ENCODE assay signal across 21 cellular contexts in genomic region chr11:66509131-66509561, GRCh38. TPM values are rescaled to one million over a fixed set of nuclear protein-coding genes. Genes with fewer than 3 reads are reported as not detected.
DNase-seq lines count a peak whose midpoint lies in the region; ATAC-seq and TF ChIP-seq lines count a peak whose summit lies in the region.
"Had no signal": no experiment of that assay in that cellular context is flagged by ENCODE, and none has a peak within 500 bp of the region (broad histone marks: within the 10 kb centered on the region; RNA-seq: fewer than 3 reads in every experiment).

No MANE protein-coding gene starts in this region.

- H3K4me3 ChIP-seq in right cardiac atrium (ENCODE audit: low read length): no peak overlapping the region
- H3K4me3 ChIP-seq in neural progenitor cell: no peak overlapping the region
- no peak overlapping the region for H3K4me3 ChIP-seq in Peyer's patch
- H3K4me3 ChIP-seq: adrenal gland, tibial nerve had no signal

- H3F3A ChIP-seq in neural progenitor cell (ENCODE audit: low read depth): no peaks in the 10 kb centered on the region

- H3K36me3 Mint-ChIP-seq in chondrocyte (ENCODE audit: low read depth) (peaks cover 7% of the 10 kb centered on the region), neural progenitor cell (peaks cover 2% of the 10 kb centered on the region)

- H3K9ac ChIP-seq in neural progenitor cell: no peak overlapping the region

- TF ChIP-seq CTCF in chondrocyte (IDR thresholded peaks at IDR 0.05): no peak
- TF ChIP-seq CTCF in neural progenitor cell (IDR thresholded peaks at IDR 0.05): no peak
- TF ChIP-seq CTCF in Peyer's patch (IDR thresholded peaks at IDR 0.05): no peak

- H3K4me1 ChIP-seq in right cardiac atrium (ENCODE audit: control insufficient read depth, insufficient read depth, low read length): peaks cover 1% of the 10 kb centered on the region
- H3K4me1 ChIP-seq in neural progenitor cell: peaks cover 10% of the 10 kb centered on the region
- peaks cover 0 to 11% (median 0%) of the 10 kb centered on the region in 4 donors for H3K4me1 ChIP-seq in Peyer's patch

- DNase-seq in left ventricle myocardium superior (peak; percentile 33), right cardiac atrium (no peak), RKO (ENCODE audit: low spot score) (peak; percentile 26), chondrocyte (ENCODE audit: low spot score) (no peak), neural progenitor cell (ENCODE audit: low spot score) (no peak), Peyer's patch (no peak), NCI-H345 (lab: John Stamatoyannopoulos, UW) (no peak)
- DNase-seq: CD8-positive, alpha-beta T cell; central memory CD4-positive, alpha-beta T cell; DMS79 treated with DMSO at 0.1 percent for 48 hours; left cardiac atrium; NCI-H2029 treated with DMSO at 0.1 percent for 48 hours; NCI-H526; SHP77; stimulated activated naive CD4-positive, alpha-beta T cell had no signal

- H3K9me3 ChIP-seq in right cardiac atrium (ENCODE audit: control insufficient read depth, low read length): no peaks in the 10 kb centered on the region
- H3K9me3 ChIP-seq in neural progenitor cell (ENCODE audit: low read depth): no peaks in the 10 kb centered on the region
- H3K9me3 ChIP-seq in Peyer's patch: no peaks in the 10 kb centered on the region
- H3K9me3 ChIP-seq: adrenal gland, tibial nerve had no signal

- H4K20me1 ChIP-seq in neural progenitor cell (ENCODE audit: low read depth): no peaks in the 10 kb centered on the region

- no peak for TF ChIP-seq POLR2A in Peyer's patch (IDR thresholded peaks at IDR 0.05)

- H2AFZ ChIP-seq in neural progenitor cell (replicated peaks): no peak overlapping the region

- H3K4me3 Mint-ChIP-seq in chondrocyte (ENCODE audit: unreplicated experiment) (no peak overlapping the region), neural progenitor cell (peak overlapping the region; percentile 13)
- H3K4me3 Mint-ChIP-seq: WTC11 had no signal

- no peaks in the 10 kb centered on the region for H3K27me3 Mint-ChIP-seq in chondrocyte (ENCODE audit: low read depth)
- H3K27me3 Mint-ChIP-seq in neural progenitor cell (ENCODE audit: insufficient read depth, low read depth): peaks cover 4% of the 10 kb centered on the region

- no peaks in the 10 kb centered on the region for H3K9me3 Mint-ChIP-seq in chondrocyte (ENCODE audit: low read depth)
- no peaks in the 10 kb centered on the region for H3K9me3 Mint-ChIP-seq in neural progenitor cell
- H3K9me3 Mint-ChIP-seq: CD8-positive, alpha-beta T cell; WTC11 had no signal

- intact Hi-C loops in left ventricle myocardium superior (cut with micrococcal nuclease) (no loop called here), right cardiac atrium (cut with DNase I) (no loop called here)

- 66% methylated on average over 7 of the region's 7 CpGs for WGBS in right cardiac atrium

- H3K27ac Mint-ChIP-seq in chondrocyte (ENCODE audit: unreplicated experiment) (peak overlapping the region; percentile 73), neural progenitor cell (no peak overlapping the region)
- H3K27ac Mint-ChIP-seq: CD8-positive, alpha-beta T cell; WTC11 had no signal

- no peak overlapping the region for H3K27ac ChIP-seq in right cardiac atrium (ENCODE audit: low read length)
- no peak overlapping the region for H3K27ac ChIP-seq in neural progenitor cell
- no peak overlapping the region for H3K27ac ChIP-seq in Peyer's patch
- H3K27ac ChIP-seq: adrenal gland, tibial nerve had no signal

- peaks cover 21% of the 10 kb centered on the region for H3K79me2 ChIP-seq in neural progenitor cell (ENCODE audit: low read depth)

- H3K4me1 Mint-ChIP-seq in chondrocyte (ENCODE audit: low read depth): peaks cover 12% of the 10 kb centered on the region
- peaks cover 14% of the 10 kb centered on the region for H3K4me1 Mint-ChIP-seq in neural progenitor cell

- H3K36me3 ChIP-seq in neural progenitor cell (no peaks in the 10 kb centered on the region), Peyer's patch (peaks cover 0 to 21% (median 0%) of the 10 kb centered on the region in 3 donors)

- H3K27me3 ChIP-seq in right cardiac atrium (ENCODE audit: control insufficient read depth, insufficient read depth): no peaks in the 10 kb centered on the region
- H3K27me3 ChIP-seq in neural progenitor cell: no peaks in the 10 kb centered on the region
- no peaks in the 10 kb centered on the region for H3K27me3 ChIP-seq in Peyer's patch
- H3K27me3 ChIP-seq: adrenal gland, tibial nerve had no signal

- ATAC-seq in left ventricle myocardium superior: peak; percentile 41
- no peak for ATAC-seq in right cardiac atrium
- ATAC-seq in GM21576 (IDR thresholded peaks at IDR 0.05; ENCODE audit: unreplicated experiment): no peak
- ATAC-seq: CD8-positive, alpha-beta T cell; esophagus mucosa; left cardiac atrium; WTC11 had no signal

- H3K4me2 ChIP-seq in neural progenitor cell: no peak overlapping the region

RNA-seq across cellular contexts. Expression of gene BBS1, which starts 1.3 kb away (rescaled TPM):
- 17.8 TPM for total RNA-seq in left ventricle myocardium superior
- 10 to 100 TPM; 19.3 to 25.2 (median 21.4) TPM for total RNA-seq in right cardiac atrium
- 12.4 TPM for polyA plus RNA-seq in right cardiac atrium
- total RNA-seq in chondrocyte: 18.1 to 40.6 TPM (median 20.6 TPM) in 3 replicates
- 42.0 and 68.9 TPM in 2 replicates for total RNA-seq in neural progenitor cell (ENCODE audit: low replicate concordance)
- 100 to 1,000 TPM in 1 of 4 donors, 10 to 100 TPM in 3; 25.6 to 167 (median 73.4) TPM for total RNA-seq in Peyer's patch

RNA-seq across cellular contexts. Expression of gene DPP3, which starts 28.9 kb away (rescaled TPM):
- total RNA-seq in left ventricle myocardium superior: 9.7 TPM
- total RNA-seq in right cardiac atrium: 10 to 100 TPM in 3 of 4 donors, 1 to 10 TPM in 1; 9.5 to 16.2 (median 14.7) TPM
- polyA plus RNA-seq in right cardiac atrium: 10.5 TPM
- 43.2 to 54.7 TPM (median 44.4 TPM) in 3 replicates for total RNA-seq in chondrocyte
- 41.3 and 70.1 TPM in 2 replicates for total RNA-seq in neural progenitor cell (ENCODE audit: low replicate concordance)
- 10 to 100 TPM; 58.3 to 66.8 (median 63.2) TPM for total RNA-seq in Peyer's patch

RNA-seq across cellular contexts. Expression of gene ZDHHC24, which starts 36.7 kb away (rescaled TPM):
- total RNA-seq in left ventricle myocardium superior: 5.5 TPM
- 1 to 10 TPM; 6.6 to 7.8 (median 7.5) TPM for total RNA-seq in right cardiac atrium
- 6.3 TPM for polyA plus RNA-seq in right cardiac atrium
- 13.5 to 16.2 TPM (median 13.8 TPM) in 3 replicates for total RNA-seq in chondrocyte
- total RNA-seq in neural progenitor cell (ENCODE audit: low replicate concordance): 4.1 and 10.0 TPM in 2 replicates
- 10 to 100 TPM in 3 of 4 donors, 1 to 10 TPM in 1; 9.1 to 29.3 (median 15.3) TPM for total RNA-seq in Peyer's patch

RNA-seq across cellular contexts. Expression of gene ACTN3, which starts 37.6 kb away (rescaled TPM):
- not detected for total RNA-seq in left ventricle myocardium superior
- total RNA-seq in right cardiac atrium: under 1 TPM in 1 of 4 donors, not detected in 3; 0.09 TPM
- 0.05 TPM for polyA plus RNA-seq in right cardiac atrium
- total RNA-seq in chondrocyte: 0.07 TPM in 1 of 3 replicates, not detected in the others
- 20.2 and 33.0 TPM in 2 replicates for total RNA-seq in neural progenitor cell (ENCODE audit: low replicate concordance)
- not detected for total RNA-seq in Peyer's patch
- total RNA-seq: omental fat pad had no signal

RNA-seq across cellular contexts. Expression of gene PELI3, which starts 42.4 kb away (rescaled TPM):
- 10.9 TPM for total RNA-seq in left ventricle myocardium superior
- 10 to 100 TPM in 3 of 4 donors, 1 to 10 TPM in 1; 9.9 to 14.2 (median 12.8) TPM for total RNA-seq in right cardiac atrium
- 12.8 TPM for polyA plus RNA-seq in right cardiac atrium
- 9.1 to 10.5 TPM (median 10.0 TPM) in 3 replicates for total RNA-seq in chondrocyte
- 2.7 and 9.1 TPM in 2 replicates for total RNA-seq in neural progenitor cell (ENCODE audit: low replicate concordance)
- 10 to 100 TPM in 2 of 4 donors, 1 to 10 TPM in 2; 5.6 to 11.6 (median 10.0) TPM for total RNA-seq in Peyer's patch

Comparison
In these comparisons a context has a peak if more than half of its experiments do, and no peak if none do; other contexts are left out.
1. DNase-seq: peak in left ventricle myocardium superior (single experiment) and RKO (single experiment); none in right cardiac atrium (0 of 3), chondrocyte (single experiment), neural progenitor cell (single experiment), Peyer's patch (0 of 3) and NCI-H345 (single experiment).